21 cellular contexts compared by ENCODE assay signal in genomic region chr7:151834281-151835035, GRCh38. TPM values are rescaled to one million over a fixed set of nuclear protein-coding genes. Genes with fewer than 3 reads are reported as not detected.
DNase-seq lines count a peak whose midpoint lies in the region; ATAC-seq and TF ChIP-seq lines count a peak whose summit lies in the region.
"Had no signal": no experiment of that assay in that cellular context is flagged by ENCODE, and none has a peak within 500 bp of the region (broad histone marks: within the 10 kb centered on the region; RNA-seq: fewer than 3 reads in every experiment).

No MANE protein-coding gene starts in this region.

- H3K4me3 Mint-ChIP-seq in CD4-positive, alpha-beta memory T cell: peak overlapping the region in 7 of 8 donors; percentile 12 to 52 (median 45)
- peak overlapping the region; percentile 27 for H3K4me3 Mint-ChIP-seq in activated T-helper 17 cell treated with anti-CD3 and anti-CD28 coated beads, Interleukin-2, amount 50 U/mL, for 72 hours
- H3K4me3 Mint-ChIP-seq: B cell, CD14-positive monocyte, HFFc6 had no signal

- CTCF ChIA-PET in CD4-positive, alpha-beta memory T cell (lab: Charles Lee; ENCODE audit: partially characterized antibody): no interaction called here

- no peaks in the 10 kb centered on the region for H3K27me3 ChIP-seq in CD4-positive, alpha-beta memory T cell (ENCODE audit: insufficient read depth, low read length)
- no peaks in the 10 kb centered on the region for H3K27me3 ChIP-seq in lower lobe of right lung (ENCODE audit: low read depth)
- no peaks in the 10 kb centered on the region for H3K27me3 ChIP-seq in SJCRH30

- no peaks in the 10 kb centered on the region for H3K36me3 Mint-ChIP-seq in CD4-positive, alpha-beta memory T cell
- no peaks in the 10 kb centered on the region for H3K36me3 Mint-ChIP-seq in activated T-helper 17 cell treated with anti-CD3 and anti-CD28 coated beads, Interleukin-2, amount 50 U/mL, for 72 hours (ENCODE audit: low read depth)

- H3K9me3 Mint-ChIP-seq in CD4-positive, alpha-beta memory T cell: no peaks in the 10 kb centered on the region
- no peaks in the 10 kb centered on the region for H3K9me3 Mint-ChIP-seq in activated T-helper 17 cell treated with anti-CD3 and anti-CD28 coated beads, Interleukin-2, amount 50 U/mL, for 72 hours
- H3K9me3 Mint-ChIP-seq: HFFc6 had no signal

- ATAC-seq in activated T-helper 17 cell treated with anti-CD3 and anti-CD28 coated beads, Interleukin-2, amount 50 U/mL, for 72 hours (replicated peaks): peak; percentile 23
- ATAC-seq in lower lobe of right lung: no peak
- no peak for ATAC-seq in GM19452 (IDR thresholded peaks at IDR 0.05; ENCODE audit: unreplicated experiment)

- peak overlapping the region in 5 of 7 donors; percentile 32 to 83 (median 57) for H3K27ac Mint-ChIP-seq in CD4-positive, alpha-beta memory T cell
- H3K27ac Mint-ChIP-seq in activated T-helper 17 cell treated with anti-CD3 and anti-CD28 coated beads, Interleukin-2, amount 50 U/mL, for 72 hours: peak overlapping the region; percentile 51
- H3K27ac Mint-ChIP-seq: B cell, HFFc6 had no signal

- TF ChIP-seq CTCF in lower lobe of right lung (IDR thresholded peaks at IDR 0.05): no peak

- POLR2A ChIA-PET in CD4-positive, alpha-beta memory T cell (lab: Charles Lee; ENCODE audit: partially characterized antibody): no interaction called here

- H3K9me3 ChIP-seq in CD4-positive, alpha-beta memory T cell (ENCODE audit: control insufficient read depth in 1 of 2, low read length in 2 of 2): no peaks in the 10 kb centered on the region
- H3K9me3 ChIP-seq in lower lobe of right lung (no peaks in the 10 kb centered on the region), SJCRH30 (replicated peaks) (no peaks in the 10 kb centered on the region)
- H3K9me3 ChIP-seq: A549 had no signal

- DNase-seq in CD4-positive, alpha-beta memory T cell: peak in 4 of 5 donors; percentile 28 to 29 (median 28)
- peak; percentile 48 for DNase-seq in Jurkat, Clone E6-1 (ENCODE audit: low read depth, low spot score)
- peak; percentile 20 for DNase-seq in lower lobe of right lung
- DNase-seq in activated CD8-positive, alpha-beta memory T cell treated with anti-CD3 and anti-CD28 coated beads, Interleukin-2, amount 50 U/mL, for 48 hours: no peak
- DNase-seq in SJCRH30: no peak
- DNase-seq: H7, HFFc6, KG1, NCI-H1092, NCI-H1436, NCI-H1930, NCI-H2227 treated with DMSO at 0.1 percent for 48 hours, NCI-H510A treated with DMSO at 0.1 percent for 48 hours, NCI-H748 treated with DMSO at 0.1 percent for 48 hours, PC-9, RPMI8226 had no signal

- H3K4me3 ChIP-seq in CD4-positive, alpha-beta memory T cell (ENCODE audit: low read length in 2 of 2): no peak overlapping the region
- H3K4me3 ChIP-seq in Jurkat, Clone E6-1 (ENCODE audit: low read length): no peak overlapping the region
- no peak overlapping the region for H3K4me3 ChIP-seq in lower lobe of right lung
- H3K4me3 ChIP-seq in SJCRH30: no peak overlapping the region
- H3K4me3 ChIP-seq: A549, PC-9 had no signal

- H3K4me1 ChIP-seq in CD4-positive, alpha-beta memory T cell (ENCODE audit: insufficient read depth, low read length): peaks cover 33% of the 10 kb centered on the region
- H3K4me1 ChIP-seq in lower lobe of right lung (peaks cover 22% of the 10 kb centered on the region), SJCRH30 (peaks cover 13% of the 10 kb centered on the region)
- H3K4me1 ChIP-seq: A549 had no signal

- H3K27ac ChIP-seq in CD4-positive, alpha-beta memory T cell (ENCODE audit: low read depth, low read length): no peak overlapping the region
- H3K27ac ChIP-seq in lower lobe of right lung: no peak overlapping the region
- H3K27ac ChIP-seq in SJCRH30: no peak overlapping the region
- H3K27ac ChIP-seq: A549, PC-9 had no signal

- intact Hi-C loops in CD4-positive, alpha-beta memory T cell (cut with micrococcal nuclease): loop anchor here (5.0 kb wide), 1 partner anchor 43 kb away; the partner anchor contains the start of gene PRKAG2
- intact Hi-C loops in lower lobe of right lung (cut with DNase I): no loop called here

- H3K4me1 Mint-ChIP-seq in CD4-positive, alpha-beta memory T cell: peaks cover 19 to 49% (median 41%) of the 10 kb centered on the region in 4 donors
- peaks cover 11% of the 10 kb centered on the region for H3K4me1 Mint-ChIP-seq in activated T-helper 17 cell treated with anti-CD3 and anti-CD28 coated beads, Interleukin-2, amount 50 U/mL, for 72 hours

- no peaks in the 10 kb centered on the region for H3K36me3 ChIP-seq in CD4-positive, alpha-beta memory T cell (ENCODE audit: insufficient read depth, low read length)
- H3K36me3 ChIP-seq in lower lobe of right lung (peaks cover 5% of the 10 kb centered on the region), SJCRH30 (no peaks in the 10 kb centered on the region)

- no peaks in the 10 kb centered on the region for H3K27me3 Mint-ChIP-seq in CD4-positive, alpha-beta memory T cell
- H3K27me3 Mint-ChIP-seq in activated T-helper 17 cell treated with anti-CD3 and anti-CD28 coated beads, Interleukin-2, amount 50 U/mL, for 72 hours: no peaks in the 10 kb centered on the region
- H3K27me3 Mint-ChIP-seq: B cell had no signal

RNA-seq across cellular contexts. Expression of gene PRKAG2, which starts 42.5 kb away (rescaled TPM):
- total RNA-seq in CD4-positive, alpha-beta memory T cell: 10 to 100 TPM; 60.4 to 61.0 TPM
- 10 to 100 TPM; 27.4 to 34.4 TPM for polyA plus RNA-seq in CD4-positive, alpha-beta memory T cell
- polyA plus RNA-seq in Jurkat, Clone E6-1 (2012; ENCODE audit: insufficient read depth, insufficient read length): 18.8 TPM
- total RNA-seq in activated T-helper 17 cell treated with anti-CD3 and anti-CD28 coated beads, Interleukin-2, amount 50 U/mL, for 72 hours: 10 to 100 TPM; 21.6 to 31.7 TPM
- 35.4 TPM for total RNA-seq in lower lobe of right lung
- 9.5 and 10.9 TPM in 2 replicates for total RNA-seq in SJCRH30 (2014; rRNA removed; shearing (Covaris generic))

Comparison
In these comparisons a context has a peak if more than half of its experiments do, and no peak if none do; other contexts are left out.
1. DNase-seq: peak in CD4-positive, alpha-beta memory T cell (4 of 5), Jurkat, Clone E6-1 (single experiment) and lower lobe of right lung (single experiment); none in activated CD8-positive, alpha-beta memory T cell treated with anti-CD3 and anti-CD28 coated beads, Interleukin-2, amount 50 U/mL, for 48 hours (single experiment) and SJCRH30 (0 of 2).